28 cellular contexts compared by ENCODE assay signal in genomic region chr9:127705577-127706215, GRCh38. TPM values are rescaled to one million over a fixed set of nuclear protein-coding genes. Genes with fewer than 3 reads are reported as not detected.
"Had no signal": no experiment of that assay in that cellular context is flagged by ENCODE, and none has a peak within 500 bp of the region (broad histone marks: within the 10 kb centered on the region; RNA-seq: fewer than 3 reads in every experiment).

No MANE protein-coding gene starts in this region.

- H3K9me3 Mint-ChIP-seq: activated naive CD4-positive, alpha-beta T cell treated with anti-CD3 and anti-CD28 coated beads for 36 hours; activated naive CD8-positive, alpha-beta T cell treated with anti-CD3 and anti-CD28 coated beads, Interleukin-2, amount 50 U/mL, for 24 hours; activated T-cell treated with anti-CD3 and anti-CD28 coated beads, Interleukin-2, amount 50 U/mL, for 4 hours; natural killer cell treated with Interleukin-12 subunit alpha and Interleukin-12 subunit beta and Interleukin-15 and Interleukin-18, amount 100 ng/mL, for 72 hours; stimulated activated memory B cell treated with anti-CD40 and anti-IgM and Interleukin-4, amounts not matched to agents 10 μg/mL and 1 μg/mL and 100 μg/mL, for 72 hours had no signal

- FAIRE-seq: endometrium, frontal cortex, TTC549 had no signal

- H3K9me3 ChIP-seq: ascending aorta, lower lobe of right lung, psoas muscle, spleen, thoracic aorta, upper lobe of right lung had no signal

- H3K36me3 Mint-ChIP-seq: natural killer cell treated with Interleukin-12 subunit alpha and Interleukin-12 subunit beta and Interleukin-15 and Interleukin-18, amount 100 ng/mL, for 72 hours had no signal

- H3K4me1 ChIP-seq: ascending aorta, lower lobe of right lung, upper lobe of right lung had no signal

- ATAC-seq: activated CD8-positive, alpha-beta T cell treated with anti-CD3 and anti-CD28 coated beads for 36 hours; activated naive CD8-positive, alpha-beta T cell treated with anti-CD3 and anti-CD28 coated beads, Interleukin-2, amount 50 U/mL, for 24 hours; activated T-cell treated with anti-CD3 and anti-CD28 coated beads, Interleukin-2, amount 50 U/mL, for 4 hours; left colon; natural killer cell treated with Interleukin-12 subunit alpha and Interleukin-12 subunit beta and Interleukin-15 and Interleukin-18, amount 100 ng/mL, for 72 hours; sciatic nerve; stimulated activated memory B cell treated with anti-CD40 and anti-IgM and Interleukin-4, amounts not matched to agents 10 μg/mL and 1 μg/mL and 100 μg/mL, for 72 hours; upper lobe of right lung had no signal

- DNase-seq: activated B cell treated with CpG ODN at 0.5 μM for 24 hours; activated CD4-positive, alpha-beta T cell treated with anti-CD3 and anti-CD28 coated beads for 4 hours; activated CD8-positive, alpha-beta T cell treated with anti-CD3 and anti-CD28 coated beads for 36 hours; activated naive CD4-positive, alpha-beta T cell treated with anti-CD3 and anti-CD28 coated beads for 36 hours; activated naive CD8-positive, alpha-beta T cell treated with anti-CD3 and anti-CD28 coated beads, Interleukin-2, amount 50 U/mL, for 24 hours; activated T-cell treated with anti-CD3 and anti-CD28 coated beads, Interleukin-2, amount 50 U/mL, for 4 hours; cerebellar nuclear complex; cortex of kidney; hypothalamus; islet precursor cell; left colon; lower lobe of right lung; psoas muscle; spleen; stimulated activated CD4-positive, alpha-beta T cell treated with anti-CD3 and anti-CD28 coated beads, Interleukin-4, amount 100 ng/mL, for 4 hours; upper lobe of right lung had no signal

- H3K27ac ChIP-seq: ascending aorta, lower lobe of right lung, psoas muscle, spleen, thoracic aorta, upper lobe of right lung had no signal

- H3K27ac Mint-ChIP-seq: activated B cell treated with CpG ODN at 0.5 μM for 24 hours; activated CD8-positive, alpha-beta T cell treated with anti-CD3 and anti-CD28 coated beads for 36 hours; activated naive CD4-positive, alpha-beta T cell treated with anti-CD3 and anti-CD28 coated beads for 36 hours; activated naive CD8-positive, alpha-beta T cell treated with anti-CD3 and anti-CD28 coated beads, Interleukin-2, amount 50 U/mL, for 24 hours; natural killer cell treated with Interleukin-12 subunit alpha and Interleukin-12 subunit beta and Interleukin-15 and Interleukin-18, amount 100 ng/mL, for 72 hours; stimulated activated memory B cell treated with anti-CD40 and anti-IgM and Interleukin-4, amounts not matched to agents 10 μg/mL and 1 μg/mL and 100 μg/mL, for 72 hours; T-helper 2 cell treated with Interferon-gamma antibody and Interleukin-4, amounts not matched to agents 5 μg/mL and 100 μg/mL, for 36 hours had no signal

- H3K27me3 Mint-ChIP-seq: activated B cell treated with CpG ODN at 0.5 μM for 24 hours; activated CD8-positive, alpha-beta T cell treated with anti-CD3 and anti-CD28 coated beads for 36 hours; activated naive CD8-positive, alpha-beta T cell treated with anti-CD3 and anti-CD28 coated beads, Interleukin-2, amount 50 U/mL, for 24 hours; natural killer cell treated with Interleukin-12 subunit alpha and Interleukin-12 subunit beta and Interleukin-15 and Interleukin-18, amount 100 ng/mL, for 72 hours; stimulated activated memory B cell treated with anti-CD40 and anti-IgM and Interleukin-4, amounts not matched to agents 10 μg/mL and 1 μg/mL and 100 μg/mL, for 72 hours had no signal

- H3K27me3 ChIP-seq: ascending aorta, spleen, upper lobe of right lung had no signal

- H3K36me3 ChIP-seq: ascending aorta, lower lobe of right lung, spleen, thoracic aorta, upper lobe of right lung had no signal

- H3K4me3 Mint-ChIP-seq: activated B cell treated with CpG ODN at 0.5 μM for 24 hours; activated CD8-positive, alpha-beta T cell treated with anti-CD3 and anti-CD28 coated beads for 36 hours; activated naive CD4-positive, alpha-beta T cell treated with anti-CD3 and anti-CD28 coated beads for 36 hours; activated naive CD8-positive, alpha-beta T cell treated with anti-CD3 and anti-CD28 coated beads, Interleukin-2, amount 50 U/mL, for 24 hours; activated T-cell treated with anti-CD3 and anti-CD28 coated beads, Interleukin-2, amount 50 U/mL, for 4 hours; natural killer cell treated with Interleukin-12 subunit alpha and Interleukin-12 subunit beta and Interleukin-15 and Interleukin-18, amount 100 ng/mL, for 72 hours; stimulated activated memory B cell treated with anti-CD40 and anti-IgM and Interleukin-4, amounts not matched to agents 10 μg/mL and 1 μg/mL and 100 μg/mL, for 72 hours; T-helper 2 cell treated with Interferon-gamma antibody and Interleukin-4, amounts not matched to agents 5 μg/mL and 100 μg/mL, for 36 hours had no signal

- H3K4me3 ChIP-seq: ascending aorta, lower lobe of right lung, psoas muscle, spleen, thoracic aorta, upper lobe of right lung had no signal

RNA-seq across cellular contexts. Expression of gene CFAP157, which starts 1.1 kb away (rescaled TPM):
- total RNA-seq: activated B cell treated with CpG ODN at 0.5 μM for 24 hours; activated T-cell treated with anti-CD3 and anti-CD28 coated beads, Interleukin-2, amount 50 U/mL, for 4 hours; ascending aorta; bronchial epithelial cell; frontal cortex; natural killer cell treated with Interleukin-12 subunit alpha and Interleukin-12 subunit beta and Interleukin-15 and Interleukin-18, amount 100 ng/mL, for 72 hours had no signal

RNA-seq across cellular contexts. Expression of gene TTC16, which starts 10.2 kb away (rescaled TPM):
- total RNA-seq: activated B cell treated with CpG ODN at 0.5 μM for 24 hours, ascending aorta, bronchial epithelial cell, frontal cortex, mesenteric fat pad, osteocyte had no signal

RNA-seq across cellular contexts. Expression of gene TOR2A, which starts 29.4 kb away (rescaled TPM):
- total RNA-seq: ascending aorta had no signal
